In the genomic region with DNA sequence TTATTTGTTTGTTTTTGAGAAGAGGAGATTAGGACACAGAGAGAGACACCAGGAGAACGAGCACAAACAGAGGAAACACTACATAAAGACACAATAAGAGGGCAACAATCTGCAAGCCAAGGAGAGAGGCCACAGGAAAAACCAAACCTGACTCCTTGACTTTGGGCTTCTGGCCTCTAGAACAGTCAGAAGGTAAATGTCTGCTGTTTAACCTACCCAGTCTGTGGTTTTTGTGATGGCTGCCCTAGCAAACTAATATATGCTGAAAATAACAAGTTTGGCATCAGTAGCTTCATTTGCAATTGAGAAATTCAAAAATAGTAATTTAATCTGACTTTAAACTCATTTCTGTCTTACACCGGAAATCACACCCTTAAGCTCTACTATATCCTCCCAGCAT, we compare ENCODE assay signal across 19 cellular contexts.
"Had no signal": no experiment of that assay in that cellular context is flagged by ENCODE, and none has a peak within 500 bp of the region (broad histone marks: within the 10 kb centered on the region; RNA-seq: fewer than 3 reads in every experiment).

No MANE protein-coding gene starts in this region.

- H3K27ac ChIP-seq: esophagus muscularis mucosa, sigmoid colon, thoracic aorta, upper lobe of left lung, WERI-Rb-1 had no signal

- H3K9me3 ChIP-seq: esophagus muscularis mucosa, mucosa of descending colon, sigmoid colon, thoracic aorta, upper lobe of left lung had no signal

- H3K27me3 ChIP-seq: esophagus muscularis mucosa, sigmoid colon, upper lobe of left lung had no signal

- H3K36me3 ChIP-seq: esophagus muscularis mucosa, sigmoid colon, thoracic aorta, upper lobe of left lung, WERI-Rb-1 had no signal

- H3K4me1 ChIP-seq: upper lobe of left lung had no signal

- H3K4me3 ChIP-seq: esophagus muscularis mucosa, mucosa of descending colon, sigmoid colon, thoracic aorta, upper lobe of left lung had no signal

- DNase-seq: activated T-cell treated with anti-CD3 and anti-CD28 coated beads, Interleukin-2, amount 50 U/mL, for 1 hour; aorta; caudate nucleus; effector CD8-positive, alpha-beta T cell; glutamatergic neuron; hippocampal formation; mucosa of descending colon; sigmoid colon; stimulated activated CD4-positive, alpha-beta T cell treated with anti-CD3 and anti-CD28 coated beads, Interleukin-2, amount 100 ng/mL, for 48 hours; stimulated activated naive CD4-positive, alpha-beta T cell; T-helper 1 cell; WERI-Rb-1 had no signal

- FAIRE-seq: frontal cortex, TTC549 had no signal

- ATAC-seq: activated naive CD4-positive, alpha-beta T cell treated with anti-CD3 and anti-CD28 coated beads, Interleukin-2, amount 50 U/mL, for 72 hours; activated T-helper 17 cell treated with anti-CD3 and anti-CD28 coated beads, Interleukin-2, amount 50 U/mL, for 72 hours; mucosa of descending colon had no signal
